8 cellular contexts compared by ENCODE assay signal in the genomic region with DNA sequence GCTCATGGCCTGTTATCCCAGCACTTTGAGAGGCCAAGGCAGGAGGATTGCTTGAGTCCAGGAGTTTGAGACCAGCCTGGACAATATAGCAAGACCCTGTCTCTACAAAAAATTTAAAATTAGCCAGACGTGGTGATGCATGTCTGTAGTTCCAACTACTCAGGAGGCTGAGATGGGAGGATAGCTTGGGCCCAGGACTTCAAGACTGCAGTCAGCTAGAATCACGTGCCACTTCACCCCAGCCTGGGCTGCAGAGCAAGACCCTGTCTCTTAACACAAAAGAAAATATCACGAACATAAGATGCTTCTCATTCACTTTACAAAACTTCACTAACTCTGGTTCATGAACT. TPM values are rescaled to one million over a fixed set of nuclear protein-coding genes. Genes with fewer than 3 reads are reported as not detected.
DNase-seq lines count a peak whose midpoint lies in the region; ATAC-seq and TF ChIP-seq lines count a peak whose summit lies in the region.
"Not testable (repeated sequence)": the region's sequence is repeated elsewhere in the genome, so short reads cannot be mapped to it uniquely, and the experiment has no call there.

No MANE protein-coding gene starts in this region.

- intact Hi-C loops in ascending aorta (cut with DNase I): loop anchor here (5.0 to 10.0 kb wide), 2 partner anchors 42 to 1040 kb away; partner anchors contain the start of gene TP53INP2
- intact Hi-C loops in uterus (cut with DNase I; ENCODE audit: low total_unique reads): not testable (repeated sequence)

- H3F3A ChIP-seq in DOHH2 (ENCODE audit: control insufficient read depth, insufficient read depth): peaks cover 23% of the 10 kb centered on the region

- not testable (repeated sequence) for H3K9ac ChIP-seq in fibroblast of lung (ENCODE audit: insufficient read depth, low read length)

- peaks cover 25% of the 10 kb centered on the region for H3K4me1 Mint-ChIP-seq in activated CD8-positive, alpha-beta T cell treated with anti-CD3 and anti-CD28 coated beads, Interleukin-2, amount 10 ng/mL, durations not matched to agents 7 days and 5 days (ENCODE audit: low read depth)
- H3K4me1 Mint-ChIP-seq in naive B cell: peaks cover 29 to 35% (median 30%) of the 10 kb centered on the region in 3 donors
- H3K4me1 Mint-ChIP-seq in stimulated activated effector memory CD8-positive, alpha-beta T cell treated with anti-CD3 and anti-CD28 coated beads, Interleukin-12 subunit alpha, Interleukin-12 subunit beta, amount 100 ng/mL, for 72 hours: peaks cover 42% of the 10 kb centered on the region

- not testable (repeated sequence) for ATAC-seq in RWPE2 (ENCODE audit: low read depth); activated CD8-positive, alpha-beta T cell treated with anti-CD3 and anti-CD28 coated beads, Interleukin-2, amount 10 ng/mL, durations not matched to agents 7 days and 5 days; naive B cell (ENCODE audit: low read depth in 2 of 2); stimulated activated effector memory CD8-positive, alpha-beta T cell treated with anti-CD3 and anti-CD28 coated beads, Interleukin-12 subunit alpha, Interleukin-12 subunit beta, amount 100 ng/mL, for 72 hours

- H3K27ac ChIP-seq in DOHH2 (ENCODE audit: low read depth, low read length) (peak overlapping the region; percentile 97; the same call in 1 of the 2 replicates), RWPE2 (ENCODE audit: poor library complexity, severe bottlenecking) (peak overlapping the region; percentile 86), ascending aorta (peak overlapping the region; percentile 90 to 97), fibroblast of lung (ENCODE audit: insufficient read depth, low read length) (peak overlapping the region; percentile 99), uterus (peak overlapping the region; percentile 93 to 100)

- H3K4me2 ChIP-seq in DOHH2 (ENCODE audit: low read length): peak overlapping the region; percentile 73
- H3K4me2 ChIP-seq in fibroblast of lung (ENCODE audit: extremely low read depth, insufficient read depth, low read length): not testable (repeated sequence)

- not testable (repeated sequence) for TF ChIP-seq POLR2A in uterus (IDR thresholded peaks at IDR 0.05)

- H3K4me1 ChIP-seq in DOHH2 (ENCODE audit: control insufficient read depth, low read length) (peaks cover 35% of the 10 kb centered on the region), RWPE2 (ENCODE audit: insufficient read depth, poor library complexity, severe bottlenecking) (peaks cover 29% of the 10 kb centered on the region), ascending aorta (peaks cover 4 to 14% of the 10 kb centered on the region in 2 donors)
- not testable (repeated sequence) for H3K4me1 ChIP-seq in fibroblast of lung (ENCODE audit: control insufficient read depth, extremely low read depth, insufficient read depth, low read length); uterus

- H3K27me3 Mint-ChIP-seq in activated CD8-positive, alpha-beta T cell treated with anti-CD3 and anti-CD28 coated beads, Interleukin-2, amount 10 ng/mL, durations not matched to agents 7 days and 5 days (ENCODE audit: low read depth); naive B cell: not testable (repeated sequence)

- H4K20me1 ChIP-seq in DOHH2 (ENCODE audit: control insufficient read depth, insufficient read depth, low read depth, low read length): peaks cover 11% of the 10 kb centered on the region
- H4K20me1 ChIP-seq in fibroblast of lung (ENCODE audit: control insufficient read depth, extremely low read depth, insufficient read depth, low read length): not testable (repeated sequence)

- not testable (repeated sequence) for H3K9me2 ChIP-seq in DOHH2 (replicated peaks; ENCODE audit: control insufficient read depth, low read length)

- H2AFZ ChIP-seq in fibroblast of lung (ENCODE audit: low read length): not testable (repeated sequence)

- CTCF ChIA-PET in activated CD8-positive, alpha-beta T cell treated with anti-CD3 and anti-CD28 coated beads, Interleukin-2, amount 10 ng/mL, durations not matched to agents 7 days and 5 days (lab: Charles Lee): interaction anchor here (1.2 to 4.0 kb wide), 6 partner anchors 21 to 210 kb away, joined by 3 to 48 read pairs (median 25); partner anchors contain the start of genes PHF20 and SCAND1

- H3K4me3 Mint-ChIP-seq in activated CD8-positive, alpha-beta T cell treated with anti-CD3 and anti-CD28 coated beads, Interleukin-2, amount 10 ng/mL, durations not matched to agents 7 days and 5 days: peak overlapping the region; percentile 96
- H3K4me3 Mint-ChIP-seq in naive B cell: peak overlapping the region in 6 of 8 donors; percentile 5 to 100 (median 98)
- peak overlapping the region; percentile 85 for H3K4me3 Mint-ChIP-seq in stimulated activated effector memory CD8-positive, alpha-beta T cell treated with anti-CD3 and anti-CD28 coated beads, Interleukin-12 subunit alpha, Interleukin-12 subunit beta, amount 100 ng/mL, for 72 hours

- H3K79me2 ChIP-seq in DOHH2 (ENCODE audit: control insufficient read depth, low read length) (peaks cover 39% of the 10 kb centered on the region), fibroblast of lung (ENCODE audit: control insufficient read depth, insufficient read depth, low read length) (peaks cover 30% of the 10 kb centered on the region)

- H3K36me3 ChIP-seq in DOHH2 (ENCODE audit: control insufficient read depth, low read length): peaks cover 31% of the 10 kb centered on the region
- H3K36me3 ChIP-seq in RWPE2 (ENCODE audit: low read depth): peaks cover 25% of the 10 kb centered on the region
- peaks cover 5 to 13% of the 10 kb centered on the region in 2 donors for H3K36me3 ChIP-seq in ascending aorta
- H3K36me3 ChIP-seq in fibroblast of lung (ENCODE audit: control insufficient read depth, insufficient read depth, low read length); uterus: not testable (repeated sequence)

- H3K27me3 ChIP-seq in DOHH2 (ENCODE audit: control insufficient read depth, low read length); RWPE2 (ENCODE audit: insufficient read depth, poor library complexity, severe bottlenecking); ascending aorta; fibroblast of lung (ENCODE audit: control insufficient read depth, insufficient read depth, low read length); uterus: not testable (repeated sequence)

- TF ChIP-seq CTCF in DOHH2 (IDR thresholded peaks at IDR 0.05; ENCODE audit: low read depth, low read length, poor library complexity, severe bottlenecking); RWPE2 (IDR thresholded peaks at IDR 0.05; ENCODE audit: poor library complexity, severe bottlenecking); ascending aorta (IDR thresholded peaks at IDR 0.05); fibroblast of lung (conservative IDR thresholded peaks at IDR 0.05 in 1 of 2, IDR thresholded peaks at IDR 0.05 in 1 of 2; ENCODE audit: low read depth in 1 of 2, low read length in 2 of 2); uterus (IDR thresholded peaks at IDR 0.05): not testable (repeated sequence)

- peak; percentile 45 for DNase-seq in RWPE2 (ENCODE audit: low spot score)
- not testable (repeated sequence) for DNase-seq in activated CD8-positive, alpha-beta T cell treated with anti-CD3 and anti-CD28 coated beads, Interleukin-2, amount 10 ng/mL, durations not matched to agents 7 days and 5 days; ascending aorta (ENCODE audit: low spot score in 2 of 2); fibroblast of lung (ENCODE audit: low read depth in 2 of 2); naive B cell; stimulated activated effector memory CD8-positive, alpha-beta T cell treated with anti-CD3 and anti-CD28 coated beads, Interleukin-12 subunit alpha, Interleukin-12 subunit beta, amount 100 ng/mL, for 72 hours (ENCODE audit: low spot score in 2 of 2); uterus

- H3K27ac Mint-ChIP-seq in activated CD8-positive, alpha-beta T cell treated with anti-CD3 and anti-CD28 coated beads, Interleukin-2, amount 10 ng/mL, durations not matched to agents 7 days and 5 days: peak overlapping the region; percentile 100
- H3K27ac Mint-ChIP-seq in naive B cell: peak overlapping the region; percentile 97 to 100 (median 99)
- H3K27ac Mint-ChIP-seq in stimulated activated effector memory CD8-positive, alpha-beta T cell treated with anti-CD3 and anti-CD28 coated beads, Interleukin-12 subunit alpha, Interleukin-12 subunit beta, amount 100 ng/mL, for 72 hours: peak overlapping the region; percentile 100

- H3K4me3 ChIP-seq in DOHH2 (ENCODE audit: low read length): peak overlapping the region; percentile 90; the same call in 1 of the 2 replicates
- not testable (repeated sequence) for H3K4me3 ChIP-seq in RWPE2 (ENCODE audit: severe bottlenecking); ascending aorta; fibroblast of lung (replicated peaks in 1 of 4; ENCODE audit: control extremely low read depth in 1 of 4, insufficient read depth in 1 of 4, low read depth in 3 of 4, low read length in 4 of 4); uterus

- not testable (repeated sequence) for H3K9me3 ChIP-seq in DOHH2 (ENCODE audit: control insufficient read depth, insufficient read depth, low read length); RWPE2 (ENCODE audit: severe bottlenecking); ascending aorta; fibroblast of lung (ENCODE audit: control insufficient read depth, insufficient read depth, low read depth, low read length); uterus

- POLR2A ChIA-PET in activated CD8-positive, alpha-beta T cell treated with anti-CD3 and anti-CD28 coated beads, Interleukin-2, amount 10 ng/mL, durations not matched to agents 7 days and 5 days (lab: Charles Lee): interaction anchor here (0.7 to 8.4 kb wide), 6 partner anchors 11 to 1299 kb away, joined by 3 to 401 read pairs (median 9); partner anchors contain the start of genes PHF20 and SCAND1

- H3K36me3 Mint-ChIP-seq in activated CD8-positive, alpha-beta T cell treated with anti-CD3 and anti-CD28 coated beads, Interleukin-2, amount 10 ng/mL, durations not matched to agents 7 days and 5 days (ENCODE audit: low read depth): peaks cover 28% of the 10 kb centered on the region
- peaks cover 16 to 17% of the 10 kb centered on the region in 2 donors for H3K36me3 Mint-ChIP-seq in naive B cell
- H3K36me3 Mint-ChIP-seq in stimulated activated effector memory CD8-positive, alpha-beta T cell treated with anti-CD3 and anti-CD28 coated beads, Interleukin-12 subunit alpha, Interleukin-12 subunit beta, amount 100 ng/mL, for 72 hours: peaks cover 44% of the 10 kb centered on the region

- H3K9me3 Mint-ChIP-seq in activated CD8-positive, alpha-beta T cell treated with anti-CD3 and anti-CD28 coated beads, Interleukin-2, amount 10 ng/mL, durations not matched to agents 7 days and 5 days (ENCODE audit: insufficient read depth); naive B cell; stimulated activated effector memory CD8-positive, alpha-beta T cell treated with anti-CD3 and anti-CD28 coated beads, Interleukin-12 subunit alpha, Interleukin-12 subunit beta, amount 100 ng/mL, for 72 hours: not testable (repeated sequence)

RNA-seq across cellular contexts. Expression of gene RBM39, which starts 2.4 kb away (rescaled TPM):
- 100 to 1,000 TPM; 333 to 358 TPM for total RNA-seq in activated CD8-positive, alpha-beta T cell treated with anti-CD3 and anti-CD28 coated beads, Interleukin-2, amount 10 ng/mL, durations not matched to agents 7 days and 5 days
- 232 TPM for total RNA-seq in ascending aorta
- 462 and 465 TPM in 2 replicates for total RNA-seq in fibroblast of lung
- polyA plus RNA-seq in fibroblast of lung: 43.1 and 57.7 TPM in 2 replicates
- 113 and 118 TPM in 2 replicates for polyA plus RNA-seq in fibroblast of lung (2012)
- 30.1 and 48.9 TPM in 2 replicates for polyA minus RNA-seq in fibroblast of lung (ENCODE audit: low replicate concordance)
- 100 to 1,000 TPM in 5 of 6 donors, 10 to 100 TPM in 1; 85.4 to 213 (median 173) TPM for polyA plus RNA-seq in naive B cell (ENCODE audit: low read depth in 6 of 6)
- 100 to 1,000 TPM; 232 to 592 (median 389) TPM for total RNA-seq in uterus

RNA-seq across cellular contexts. Expression of gene PHF20, which starts 27.3 kb away (rescaled TPM):
- total RNA-seq in activated CD8-positive, alpha-beta T cell treated with anti-CD3 and anti-CD28 coated beads, Interleukin-2, amount 10 ng/mL, durations not matched to agents 7 days and 5 days: 10 to 100 TPM; 53.6 to 61.5 TPM
- total RNA-seq in ascending aorta (109 TPM), fibroblast of lung (28.2 and 40.1 TPM in 2 replicates), uterus (100 to 1,000 TPM in 1 of 4 donors, 10 to 100 TPM in 3; 35.3 to 109 (median 76.5) TPM)
- polyA plus RNA-seq in fibroblast of lung (31.4 and 32.5 TPM in 2 replicates), naive B cell (ENCODE audit: low read depth in 6 of 6) (100 to 1,000 TPM; 150 to 257 (median 154) TPM)
- 24.4 and 29.6 TPM in 2 replicates for polyA plus RNA-seq in fibroblast of lung (2012)
- 49.2 and 74.5 TPM in 2 replicates for polyA minus RNA-seq in fibroblast of lung (ENCODE audit: low replicate concordance)

RNA-seq across cellular contexts. Expression of gene ROMO1, which starts 45.3 kb away (rescaled TPM):
- 100 to 1,000 TPM; 134 to 143 TPM for total RNA-seq in activated CD8-positive, alpha-beta T cell treated with anti-CD3 and anti-CD28 coated beads, Interleukin-2, amount 10 ng/mL, durations not matched to agents 7 days and 5 days
- total RNA-seq in ascending aorta (85.5 TPM), fibroblast of lung (118 and 239 TPM in 2 replicates), uterus (100 to 1,000 TPM in 2 of 4 donors, 10 to 100 TPM in 2; 69.3 to 492 (median 171) TPM)
- polyA plus RNA-seq in fibroblast of lung (205 and 222 TPM in 2 replicates), naive B cell (ENCODE audit: low read depth in 6 of 6) (100 to 1,000 TPM; 256 to 337 (median 292) TPM)
- polyA plus RNA-seq in fibroblast of lung (2012): 314 and 442 TPM in 2 replicates
- 21.9 and 25.9 TPM in 2 replicates for polyA minus RNA-seq in fibroblast of lung (ENCODE audit: low replicate concordance)

RNA-seq across cellular contexts. Expression of gene NFS1, which starts 45.3 kb away (rescaled TPM):
- total RNA-seq in activated CD8-positive, alpha-beta T cell treated with anti-CD3 and anti-CD28 coated beads, Interleukin-2, amount 10 ng/mL, durations not matched to agents 7 days and 5 days: 10 to 100 TPM; 32.7 to 34.7 TPM
- 62.2 TPM for total RNA-seq in ascending aorta
- total RNA-seq in fibroblast of lung: 31.7 and 36.5 TPM in 2 replicates
- 34.7 and 37.7 TPM in 2 replicates for polyA plus RNA-seq in fibroblast of lung
- 22.8 and 29.9 TPM in 2 replicates for polyA plus RNA-seq in fibroblast of lung (2012)
- polyA minus RNA-seq in fibroblast of lung (ENCODE audit: low replicate concordance): 23.9 and 33.3 TPM in 2 replicates
- polyA plus RNA-seq in naive B cell (ENCODE audit: low read depth in 6 of 6): 10 to 100 TPM in 5 of 6 donors, 1 to 10 TPM in 1; 7.8 to 23.1 (median 13.3) TPM
- total RNA-seq in uterus: 10 to 100 TPM in 3 of 4 donors, 1 to 10 TPM in 1; 9.1 to 35.4 (median 20.4) TPM
